In the genomic region with DNA sequence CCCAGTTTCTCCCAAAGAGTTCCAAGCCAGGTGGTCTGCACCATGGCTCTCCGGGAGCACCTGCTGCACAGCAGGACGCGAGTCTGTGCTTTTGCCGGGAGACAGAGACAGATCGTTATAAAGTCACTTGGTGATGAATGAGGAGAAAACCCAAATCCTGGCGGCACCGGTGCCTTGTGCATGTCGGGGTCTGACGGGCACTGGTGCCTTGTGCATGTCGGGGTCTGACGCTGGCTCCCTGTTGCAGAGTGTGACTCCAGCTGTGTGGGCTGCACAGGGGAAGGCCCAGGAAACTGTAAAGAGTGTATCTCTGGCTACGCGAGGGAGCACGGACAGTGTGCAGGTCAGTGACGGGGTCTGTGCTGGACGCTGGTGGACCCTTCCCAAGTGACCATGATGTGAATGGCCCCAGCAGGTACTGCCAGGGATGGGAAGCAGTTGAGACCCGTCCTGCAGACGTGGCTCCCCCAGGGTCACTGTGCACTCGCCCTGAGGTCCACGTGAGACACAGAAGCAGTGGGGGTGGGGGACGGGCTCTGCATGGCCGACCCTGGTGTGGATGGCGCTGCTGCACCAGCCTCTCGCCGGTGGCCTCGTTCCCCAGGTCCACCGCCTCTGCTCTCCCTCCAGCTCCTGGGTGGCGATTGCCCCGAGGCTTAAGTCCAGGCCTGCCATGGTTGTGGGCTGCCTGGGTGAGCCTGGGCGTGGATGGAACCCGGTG, we compare ENCODE assay signal across 22 cellular contexts. TPM values are rescaled to one million over a fixed set of nuclear protein-coding genes. Genes with fewer than 3 reads are reported as not detected.
DNase-seq lines count a peak whose midpoint lies in the region; ATAC-seq and TF ChIP-seq lines count a peak whose summit lies in the region.
"Had no signal": no experiment of that assay in that cellular context is flagged by ENCODE, and none has a peak within 500 bp of the region (broad histone marks: within the 10 kb centered on the region; RNA-seq: fewer than 3 reads in every experiment).

No MANE protein-coding gene starts in this region.

- H3K27me3 Mint-ChIP-seq in activated CD4-positive, alpha-beta T cell treated with anti-CD3 and anti-CD28 coated beads, Interleukin-2, amount 10 ng/mL, durations not matched to agents 7 days and 5 days = no peaks in the 10 kb centered on the region
- no peaks in the 10 kb centered on the region for H3K27me3 Mint-ChIP-seq in activated CD4-positive, alpha-beta T cell treated with anti-CD3 and anti-CD28 coated beads, Interleukin-2, amount 10 ng/mL, durations not matched to agents 24 days and 14 days
- no peaks in the 10 kb centered on the region for H3K27me3 Mint-ChIP-seq in activated T-helper 17 cell treated with anti-CD3 and anti-CD28 coated beads, Interleukin-2, amount 50 U/mL, for 72 hours
- no peaks in the 10 kb centered on the region for H3K27me3 Mint-ChIP-seq in nephron progenitor cell (ENCODE audit: low read depth, poor library complexity)

- CTCF ChIA-PET in activated CD4-positive, alpha-beta T cell treated with anti-CD3 and anti-CD28 coated beads, Interleukin-2, amount 10 ng/mL, durations not matched to agents 7 days and 5 days (lab: Charles Lee) = interaction anchor here (0.9 to 1.3 kb wide), 3 partner anchors 9 to 105 kb away, joined by 3 read pairs; no protein-coding TSS in a partner anchor
- CTCF ChIA-PET in PC-9 (lab: Charles Lee) = no interaction called here

- no peak overlapping the region for H3K27ac ChIP-seq in PC-9
- H3K27ac ChIP-seq: ascending aorta, suprapubic skin, vagina had no signal

- H3K9me2 ChIP-seq in PC-9 (ENCODE audit: insufficient read depth) = no peaks in the 10 kb centered on the region

- no peak for ATAC-seq in activated T-helper 17 cell treated with anti-CD3 and anti-CD28 coated beads, Interleukin-2, amount 50 U/mL, for 72 hours (replicated peaks)
- ATAC-seq in HG02884 (IDR thresholded peaks at IDR 0.05; ENCODE audit: unreplicated experiment) = no peak
- ATAC-seq: left lobe of liver had no signal

- peaks cover 16% of the 10 kb centered on the region for H3K36me3 Mint-ChIP-seq in activated CD4-positive, alpha-beta T cell treated with anti-CD3 and anti-CD28 coated beads, Interleukin-2, amount 10 ng/mL, durations not matched to agents 7 days and 5 days (ENCODE audit: low read depth)
- peaks cover 26% of the 10 kb centered on the region for H3K36me3 Mint-ChIP-seq in activated CD4-positive, alpha-beta T cell treated with anti-CD3 and anti-CD28 coated beads, Interleukin-2, amount 10 ng/mL, durations not matched to agents 24 days and 14 days (ENCODE audit: low read depth)
- H3K36me3 Mint-ChIP-seq in activated T-helper 17 cell treated with anti-CD3 and anti-CD28 coated beads, Interleukin-2, amount 50 U/mL, for 72 hours (ENCODE audit: low read depth) = peaks cover 21% of the 10 kb centered on the region
- H3K36me3 Mint-ChIP-seq in nephron progenitor cell (ENCODE audit: low read depth) = peaks cover 5% of the 10 kb centered on the region

- TF ChIP-seq CTCF in GM12865 (IDR thresholded peaks at IDR 0.05; ENCODE audit: insufficient read depth, low read depth, low read length, missing control alignments) (no peak), nephron progenitor cell (IDR thresholded peaks at IDR 0.05) (no peak), PC-9 (conservative IDR thresholded peaks at IDR 0.05) (no peak)

- peak overlapping the region; percentile 90 for H3K27ac Mint-ChIP-seq in activated CD4-positive, alpha-beta T cell treated with anti-CD3 and anti-CD28 coated beads, Interleukin-2, amount 10 ng/mL, durations not matched to agents 7 days and 5 days
- no peak overlapping the region for H3K27ac Mint-ChIP-seq in activated CD4-positive, alpha-beta T cell treated with anti-CD3 and anti-CD28 coated beads, Interleukin-2, amount 10 ng/mL, durations not matched to agents 24 days and 14 days
- H3K27ac Mint-ChIP-seq in activated T-helper 17 cell treated with anti-CD3 and anti-CD28 coated beads, Interleukin-2, amount 50 U/mL, for 72 hours = peak overlapping the region; percentile 90
- peak overlapping the region; percentile 57 for H3K27ac Mint-ChIP-seq in nephron progenitor cell
- H3K27ac Mint-ChIP-seq: HFFc6 had no signal

- H3K4me3 ChIP-seq in GM12865 (ENCODE audit: low read depth, low read length) = peak overlapping the region; percentile 94
- no peak overlapping the region for H3K4me3 ChIP-seq in PC-9
- H3K4me3 ChIP-seq: ascending aorta, suprapubic skin, vagina had no signal

- POLR2A ChIA-PET in activated CD4-positive, alpha-beta T cell treated with anti-CD3 and anti-CD28 coated beads, Interleukin-2, amount 10 ng/mL, durations not matched to agents 7 days and 5 days (lab: Charles Lee) = no interaction called here
- POLR2A ChIA-PET in PC-9 (lab: Charles Lee; ENCODE audit: unreplicated experiment) = no interaction called here

- no peaks in the 10 kb centered on the region for H3K9me3 ChIP-seq in PC-9 (ENCODE audit: insufficient read depth, low read depth)
- H3K9me3 ChIP-seq: ascending aorta, spleen, suprapubic skin, vagina had no signal

- H3K4me1 Mint-ChIP-seq in activated CD4-positive, alpha-beta T cell treated with anti-CD3 and anti-CD28 coated beads, Interleukin-2, amount 10 ng/mL, durations not matched to agents 7 days and 5 days = peaks cover 41% of the 10 kb centered on the region
- peaks cover 31% of the 10 kb centered on the region for H3K4me1 Mint-ChIP-seq in activated CD4-positive, alpha-beta T cell treated with anti-CD3 and anti-CD28 coated beads, Interleukin-2, amount 10 ng/mL, durations not matched to agents 24 days and 14 days
- H3K4me1 Mint-ChIP-seq in activated T-helper 17 cell treated with anti-CD3 and anti-CD28 coated beads, Interleukin-2, amount 50 U/mL, for 72 hours = peaks cover 16% of the 10 kb centered on the region
- peaks cover 41% of the 10 kb centered on the region for H3K4me1 Mint-ChIP-seq in nephron progenitor cell

- H3K9me3 Mint-ChIP-seq in activated CD4-positive, alpha-beta T cell treated with anti-CD3 and anti-CD28 coated beads, Interleukin-2, amount 10 ng/mL, durations not matched to agents 7 days and 5 days = no peaks in the 10 kb centered on the region
- no peaks in the 10 kb centered on the region for H3K9me3 Mint-ChIP-seq in activated CD4-positive, alpha-beta T cell treated with anti-CD3 and anti-CD28 coated beads, Interleukin-2, amount 10 ng/mL, durations not matched to agents 24 days and 14 days
- H3K9me3 Mint-ChIP-seq in activated T-helper 17 cell treated with anti-CD3 and anti-CD28 coated beads, Interleukin-2, amount 50 U/mL, for 72 hours = no peaks in the 10 kb centered on the region
- H3K9me3 Mint-ChIP-seq in nephron progenitor cell = no peaks in the 10 kb centered on the region
- H3K9me3 Mint-ChIP-seq: CD14-positive monocyte, HFFc6 had no signal

- H3K4me2 ChIP-seq in PC-9 = no peak overlapping the region

- H3K36me3 ChIP-seq in PC-9 (ENCODE audit: low read depth) = no peaks in the 10 kb centered on the region

- no peaks in the 10 kb centered on the region; the same call in 1 of the 2 replicates for H4K20me1 ChIP-seq in PC-9 (ENCODE audit: insufficient read depth)

- peaks cover 29% of the 10 kb centered on the region for H3F3A ChIP-seq in PC-9 (ENCODE audit: insufficient read depth, low read depth)

- H2AFZ ChIP-seq in PC-9 = no peak overlapping the region

- H3K4me3 Mint-ChIP-seq in activated CD4-positive, alpha-beta T cell treated with anti-CD3 and anti-CD28 coated beads, Interleukin-2, amount 10 ng/mL, durations not matched to agents 7 days and 5 days = no peak overlapping the region
- H3K4me3 Mint-ChIP-seq in activated CD4-positive, alpha-beta T cell treated with anti-CD3 and anti-CD28 coated beads, Interleukin-2, amount 10 ng/mL, durations not matched to agents 24 days and 14 days = no peak overlapping the region
- peak overlapping the region; percentile 85 for H3K4me3 Mint-ChIP-seq in activated T-helper 17 cell treated with anti-CD3 and anti-CD28 coated beads, Interleukin-2, amount 50 U/mL, for 72 hours
- H3K4me3 Mint-ChIP-seq in nephron progenitor cell = no peak overlapping the region
- H3K4me3 Mint-ChIP-seq: CD14-positive monocyte, HFFc6 had no signal

- intact Hi-C loops in activated CD4-positive, alpha-beta T cell treated with anti-CD3 and anti-CD28 coated beads, Interleukin-2, amount 10 ng/mL, durations not matched to agents 24 days and 14 days (cut with micrococcal nuclease) = no loop called here
- intact Hi-C loops in PC-9 (cut with micrococcal nuclease; ENCODE audit: unreplicated experiment) = no loop called here

- BruUV-seq in PC-9 (replicated peaks; lab: Mats Ljungman, UMichigan) = no TSS peak

- H3K4me1 ChIP-seq in PC-9 (replicated peaks; ENCODE audit: insufficient read depth) = peaks cover 4% of the 10 kb centered on the region; the same call in 1 of the 2 replicates

- H3K79me2 ChIP-seq in PC-9 (ENCODE audit: low read depth) = no peaks in the 10 kb centered on the region

- DNase-seq in activated CD4-positive, alpha-beta T cell treated with anti-CD3 and anti-CD28 coated beads, Interleukin-2, amount 10 ng/mL, durations not matched to agents 7 days and 5 days = no peak
- no peak for DNase-seq in activated CD4-positive, alpha-beta T cell treated with anti-CD3 and anti-CD28 coated beads, Interleukin-2, amount 10 ng/mL, durations not matched to agents 24 days and 14 days
- DNase-seq in GM12865 (ENCODE audit: low read depth) (no peak), nephron progenitor cell (no peak), NCI-H226 (no peak), PC-9 (no peak)
- DNase-seq: activated CD8-positive, alpha-beta memory T cell treated with anti-CD3 and anti-CD28 coated beads for 24 hours; effector CD8-positive, alpha-beta T cell; head of caudate nucleus; HFFc6; Kasumi-1; midbrain; NCI-H1092 treated with DMSO at 0.1 percent for 48 hours; NCI-H2081 treated with DMSO at 0.1 percent for 48 hours; spleen had no signal

- H3K27me3 ChIP-seq in PC-9 (ENCODE audit: insufficient read depth, low read depth) = no peaks in the 10 kb centered on the region
- H3K27me3 ChIP-seq: ascending aorta, vagina had no signal

RNA-seq across cellular contexts. Expression of gene CRELD2, which starts 5.8 kb away (rescaled TPM):
- total RNA-seq in activated CD4-positive, alpha-beta T cell treated with anti-CD3 and anti-CD28 coated beads, Interleukin-2, amount 10 ng/mL, durations not matched to agents 7 days and 5 days = 10 to 100 TPM; 42.4 to 47.9 TPM
- total RNA-seq in activated CD4-positive, alpha-beta T cell treated with anti-CD3 and anti-CD28 coated beads, Interleukin-2, amount 10 ng/mL, durations not matched to agents 24 days and 14 days = 46.8 and 47.4 TPM in 2 replicates
- 10 to 100 TPM; 22.7 to 38.6 TPM for total RNA-seq in activated T-helper 17 cell treated with anti-CD3 and anti-CD28 coated beads, Interleukin-2, amount 50 U/mL, for 72 hours
- total RNA-seq in PC-9 (2021) = 30.7 and 34.1 TPM in 2 replicates

RNA-seq across cellular contexts. Expression of gene ALG12, which starts 6.0 kb away (rescaled TPM):
- 10 to 100 TPM; 21.4 to 28.5 TPM for total RNA-seq in activated CD4-positive, alpha-beta T cell treated with anti-CD3 and anti-CD28 coated beads, Interleukin-2, amount 10 ng/mL, durations not matched to agents 7 days and 5 days
- 13.8 and 17.9 TPM in 2 replicates for total RNA-seq in activated CD4-positive, alpha-beta T cell treated with anti-CD3 and anti-CD28 coated beads, Interleukin-2, amount 10 ng/mL, durations not matched to agents 24 days and 14 days
- 10 to 100 TPM; 19.5 to 21.9 TPM for total RNA-seq in activated T-helper 17 cell treated with anti-CD3 and anti-CD28 coated beads, Interleukin-2, amount 50 U/mL, for 72 hours
- total RNA-seq in PC-9 (2021) = 16.8 and 19.2 TPM in 2 replicates

RNA-seq across cellular contexts. Expression of gene PIM3, which starts 36.3 kb away (rescaled TPM):
- 10 to 100 TPM; 39.7 to 44.7 TPM for total RNA-seq in activated CD4-positive, alpha-beta T cell treated with anti-CD3 and anti-CD28 coated beads, Interleukin-2, amount 10 ng/mL, durations not matched to agents 7 days and 5 days
- 302 and 304 TPM in 2 replicates for total RNA-seq in activated CD4-positive, alpha-beta T cell treated with anti-CD3 and anti-CD28 coated beads, Interleukin-2, amount 10 ng/mL, durations not matched to agents 24 days and 14 days
- 100 to 1,000 TPM in 1 of 2 donors, 10 to 100 TPM in 1; 94.8 to 235 TPM for total RNA-seq in activated T-helper 17 cell treated with anti-CD3 and anti-CD28 coated beads, Interleukin-2, amount 50 U/mL, for 72 hours
- 67.0 and 84.8 TPM in 2 replicates for total RNA-seq in PC-9 (2021)
